Comparison of ENCODE assay signal across 9 cellular contexts in genomic region chr1:94926915-94927404, GRCh38. TPM values are rescaled to one million over a fixed set of nuclear protein-coding genes. Genes with fewer than 3 reads are reported as not detected.
DNase-seq lines count a peak whose midpoint lies in the region; ATAC-seq, FAIRE-seq and TF ChIP-seq lines count a peak whose summit lies in the region.
"Had no signal": no experiment of that assay in that cellular context is flagged by ENCODE, and none has a peak within 500 bp of the region (broad histone marks: within the 10 kb centered on the region; RNA-seq: fewer than 3 reads in every experiment).

Gene CNN3, minus strand, starts transcription at chr1:94927110. Its CDS starts 216 bp downstream, at chr1:94926894.

- no peak for TF ChIP-seq CTCF in A549 (IDR thresholded peaks at IDR 0.05)

- TF ChIP-seq POLR2A in A549 (IDR thresholded peaks at IDR 0.05; ENCODE audit: low read length): peak; percentile 76

- peaks cover 2% of the 10 kb centered on the region for H3K36me3 Mint-ChIP-seq in effector memory CD8-positive, alpha-beta T cell (ENCODE audit: insufficient read depth)

- no CpG with 5 or more reads among the region's 57 CpGs for WGBS in A549 (ENCODE audit: missing lambda C conversion rate)

- H3K27ac ChIP-seq in A549: peak within 1 kb of the TSS; percentile 88 to 98

- no peaks in the 10 kb centered on the region for H3K9me3 Mint-ChIP-seq in effector memory CD8-positive, alpha-beta T cell

- peak within 1 kb of the TSS; percentile 76 for H3K4me2 ChIP-seq in A549

- no peak for FAIRE-seq in A549 (lab: Jason Lieb, UNC)

- TF ChIP-seq EP300 in A549 (IDR thresholded peaks at IDR 0.05): no peak

- DNase-seq in A549 (ENCODE audit: low read depth in 1 of 2, low spot score in 1 of 2): peak; percentile 76 to 87
- peak; percentile 62 for DNase-seq in NCI-H345 treated with DMSO at 0.1 percent for 48 hours (lab: John Stamatoyannopoulos, UW; ENCODE audit: unreplicated experiment)
- peak; percentile 31 to 35 (median 34) for DNase-seq in activated CD8-positive, alpha-beta memory T cell treated with anti-CD3 and anti-CD28 coated beads for 48 hours (ENCODE audit: low read depth in 2 of 3, low spot score in 2 of 3)
- DNase-seq in effector memory CD8-positive, alpha-beta T cell: peak; percentile 8 to 54 (median 41)
- DNase-seq in medulla oblongata (ENCODE audit: extremely low spot score): peak; percentile 96
- DNase-seq in stimulated activated CD4-positive, alpha-beta T cell treated with anti-CD3 and anti-CD28 coated beads, TNF-alpha, amount 100 ng/mL, for 4 hours (ENCODE audit: low read depth in 3 of 3): peak; percentile 43 to 64 (median 58)
- DNase-seq: DND-41 had no signal

- peak within 1 kb of the TSS; percentile 90 for H3K4me3 ChIP-seq in A549

- H3K9me3 ChIP-seq in A549: no peaks in the 10 kb centered on the region

- peak; percentile 92 to 95 for ATAC-seq in A549
- ATAC-seq in GM18907 (IDR thresholded peaks at IDR 0.05; ENCODE audit: unreplicated experiment): peak; percentile 92
- peak; percentile 77 for ATAC-seq in HG03135 (IDR thresholded peaks at IDR 0.05; ENCODE audit: unreplicated experiment)
- peak; percentile 84 for ATAC-seq in effector memory CD8-positive, alpha-beta T cell (replicated peaks)

- peak within 1 kb of the TSS; percentile 78 to 84 for H3K4me3 Mint-ChIP-seq in effector memory CD8-positive, alpha-beta T cell

- CTCF ChIA-PET in A549 (lab: Yijun Ruan, JAX): interaction anchor here (1.0 to 2.5 kb wide), 3 partner anchors 9 to 115 kb away, joined by 4 to 15 read pairs (median 6); no protein-coding TSS in a partner anchor

- POLR2A ChIA-PET in A549 (lab: Yijun Ruan, JAX): interaction anchor here (0.6 to 1.0 kb wide), 4 partner anchors 14 to 72 kb away, joined by 3 to 7 read pairs (median 3); no protein-coding TSS in a partner anchor

- peaks cover 55 to 63% of the 10 kb centered on the region in 2 donors for H3K27me3 Mint-ChIP-seq in effector memory CD8-positive, alpha-beta T cell

- TF ChIP-seq RAD21 in A549 (conservative IDR thresholded peaks at IDR 0.05 in 1 of 2, IDR thresholded peaks at IDR 0.05 in 1 of 2): no peak

- H3K4me1 Mint-ChIP-seq in effector memory CD8-positive, alpha-beta T cell (ENCODE audit: low read depth in 2 of 2): peaks cover 12 to 16% of the 10 kb centered on the region in 2 donors

- H3K27ac Mint-ChIP-seq in effector memory CD8-positive, alpha-beta T cell: peak within 1 kb of the TSS in 1 of 2 donors; percentile 19

- H3K4me1 ChIP-seq in A549: peaks cover 45% of the 10 kb centered on the region

TF ChIP-seq in A549, 52 proteins besides CTCF, POLR2A, EP300 and RAD21:
- TF ChIP-seq JUN (IDR thresholded peaks at IDR 0.05) (0 out of 5 replicates have a peak, but pooled peaks of 1 of the 2 experiments have one; percentile 57), E2F6 (IDR thresholded peaks at IDR 0.05; ENCODE audit: borderline replicate concordance, low read depth) (peak; percentile 90), MAX (IDR thresholded peaks at IDR 0.05) (peak; percentile 84), BCL3 (IDR thresholded peaks at IDR 0.05) (peak; percentile 54; the same call in 1 of the 3 replicates), POLR2AphosphoS2 (conservative IDR thresholded peaks at IDR 0.05; ENCODE audit: low read length) (no peak)
TF ChIP-seq in A549: peak in this region for 4.

RNA-seq across cellular contexts. Expression of gene CNN3, which starts in this region (rescaled TPM):
- polyA plus RNA-seq in A549 (2011; rRNA removed) (59.8 and 61.6 TPM in 2 replicates), A549 (2017; fragmentation: RNase III; extraction: RNeasy Plus Mini Kit Qiagen cat#74134 plus additional on column Dnase treatment) (70.2 to 83.4 TPM (median 78.3 TPM) in 3 replicates)
- 24.8 and 27.4 TPM in 2 replicates for polyA plus RNA-seq in A549 (2012; cell fraction: cytosol; rRNA removed)
- 12.9 and 13.7 TPM in 2 replicates for polyA plus RNA-seq in A549 (2012; cell fraction: nucleus; rRNA removed)
- polyA minus RNA-seq in A549 (2011; rRNA and poly(A)+ RNA removed): 60.2 and 64.6 TPM in 2 replicates

Comparison
In these comparisons a context has a peak if more than half of its experiments do, and no peak if none do; other contexts are left out.
1. Peak in every context shown above with its lines: DNase-seq, ATAC-seq, H3K4me3 ChIP-seq and H3K27ac ChIP-seq.
2. DNase-seq: peak in every context shown above with its lines; median percentile 96 in medulla oblongata; 82 in A549; 62 in NCI-H345 treated with DMSO at 0.1 percent for 48 hours; 58 in stimulated activated CD4-positive, alpha-beta T cell treated with anti-CD3 and anti-CD28 coated beads, TNF-alpha, amount 100 ng/mL, for 4 hours; 41 in effector memory CD8-positive, alpha-beta T cell; 34 in activated CD8-positive, alpha-beta memory T cell treated with anti-CD3 and anti-CD28 coated beads for 48 hours.